In genomic region chr3:168273917-168274316, GRCh38 we compare ENCODE assay signal across 13 cellular contexts.
DNase-seq lines count a peak whose midpoint lies in the region; ATAC-seq and TF ChIP-seq lines count a peak whose summit lies in the region.
"Had no signal": no experiment of that assay in that cellular context is flagged by ENCODE, and none has a peak within 500 bp of the region (broad histone marks: within the 10 kb centered on the region; RNA-seq: fewer than 3 reads in every experiment).

No MANE protein-coding gene starts in this region.

- no peaks in the 10 kb centered on the region for H3K27me3 Mint-ChIP-seq in progenitor cell of endocrine pancreas

- no peaks in the 10 kb centered on the region for H3K36me3 ChIP-seq in body of pancreas (replicated peaks in 1 of 2; ENCODE audit: insufficient read depth in 1 of 2, low read depth in 2 of 2)
- H3K36me3 ChIP-seq in colonic mucosa, result no peaks in the 10 kb centered on the region
- H3K36me3 ChIP-seq: BLaER1 had no signal

- no peaks in the 10 kb centered on the region for H3K27me3 ChIP-seq in body of pancreas
- no peaks in the 10 kb centered on the region for H3K27me3 ChIP-seq in colonic mucosa
- H3K27me3 ChIP-seq: BLaER1 had no signal

- H3K27ac Mint-ChIP-seq in progenitor cell of endocrine pancreas, result no peak overlapping the region
- H3K27ac Mint-ChIP-seq: nephron had no signal

- ATAC-seq in GM18519 (IDR thresholded peaks at IDR 0.05; ENCODE audit: low FRiP score, unreplicated experiment), result peak; percentile 86
- peak; percentile 61 for ATAC-seq in GM21381 (IDR thresholded peaks at IDR 0.05; ENCODE audit: unreplicated experiment)
- peak; percentile 71 for ATAC-seq in HG02970 (IDR thresholded peaks at IDR 0.05; ENCODE audit: low FRiP score, unreplicated experiment)
- no peak for ATAC-seq in body of pancreas

- 53 to 67% methylated on average over 2 of the region's 2 CpGs for WGBS in body of pancreas, 2 donors

- H3K27ac ChIP-seq in body of pancreas (no peak overlapping the region), colonic mucosa (no peak overlapping the region)
- H3K27ac ChIP-seq: BLaER1, skin epidermis had no signal

- no peak for TF ChIP-seq POLR2A in body of pancreas (IDR thresholded peaks at IDR 0.05)

- no peaks in the 10 kb centered on the region for H3K9me3 ChIP-seq in body of pancreas
- H3K9me3 ChIP-seq in colonic mucosa, result no peaks in the 10 kb centered on the region
- H3K9me3 ChIP-seq: BLaER1 had no signal

- intact Hi-C loops in body of pancreas (cut with DNase I) (no loop called here), colonic mucosa (cut with DNase I) (no loop called here)

- no peaks in the 10 kb centered on the region for H3K4me1 ChIP-seq in body of pancreas
- H3K4me1 ChIP-seq in colonic mucosa, result no peaks in the 10 kb centered on the region
- H3K4me1 ChIP-seq: BLaER1 had no signal

- H3K9me3 Mint-ChIP-seq in progenitor cell of endocrine pancreas (ENCODE audit: low read depth), result peaks cover 10% of the 10 kb centered on the region

- H3K4me1 Mint-ChIP-seq in progenitor cell of endocrine pancreas (ENCODE audit: low read depth), result peaks cover 3% of the 10 kb centered on the region
- H3K4me1 Mint-ChIP-seq: nephron had no signal

- H3K9ac ChIP-seq in colonic mucosa (ENCODE audit: low read depth in 2 of 2, low read length in 2 of 2), result no peak overlapping the region
- H3K9ac ChIP-seq: BLaER1 had no signal

- DNase-seq in OCI-M1 (lab: John Stamatoyannopoulos, UW), result peak; percentile 2
- DNase-seq in body of pancreas, result no peak
- DNase-seq in progenitor cell of endocrine pancreas (ENCODE audit: low spot score, unreplicated experiment), result no peak
- no peak for DNase-seq in colonic mucosa
- no peak for DNase-seq in DMS153 treated with DMSO at 0.1 percent for 48 hours (lab: John Stamatoyannopoulos, UW; ENCODE audit: unreplicated experiment)
- DNase-seq: anterior cingulate cortex, NCI-H226 had no signal

- TF ChIP-seq CTCF in body of pancreas (IDR thresholded peaks at IDR 0.05) (no peak), progenitor cell of endocrine pancreas (IDR thresholded peaks at IDR 0.05; ENCODE audit: unreplicated experiment) (no peak), colonic mucosa (IDR thresholded peaks at IDR 0.05) (no peak)

- H3K4me3 Mint-ChIP-seq in progenitor cell of endocrine pancreas (ENCODE audit: low read depth), result no peak overlapping the region
- H3K4me3 Mint-ChIP-seq: nephron had no signal

- peaks cover 11% of the 10 kb centered on the region for H3K36me3 Mint-ChIP-seq in progenitor cell of endocrine pancreas (ENCODE audit: insufficient read depth)

- H3K4me3 ChIP-seq in body of pancreas, result no peak overlapping the region
- no peak overlapping the region for H3K4me3 ChIP-seq in colonic mucosa
- H3K4me3 ChIP-seq: BLaER1, skin epidermis had no signal
